15 cellular contexts compared by ENCODE assay signal in genomic region chr4:118811008-118811764, GRCh38. TPM values are rescaled to one million over a fixed set of nuclear protein-coding genes. Genes with fewer than 3 reads are reported as not detected.
DNase-seq lines count a peak whose midpoint lies in the region; ATAC-seq, FAIRE-seq and TF ChIP-seq lines count a peak whose summit lies in the region.
"Had no signal": no experiment of that assay in that cellular context is flagged by ENCODE, and none has a peak within 500 bp of the region (broad histone marks: within the 10 kb centered on the region; RNA-seq: fewer than 3 reads in every experiment).

No MANE protein-coding gene starts in this region.

- intact Hi-C loops in ascending aorta (cut with DNase I) (no loop called here), transverse colon (cut with DNase I; ENCODE audit: low total_unique reads) (no loop called here)

- H3K4me3 ChIP-seq in ascending aorta (no peak overlapping the region), transverse colon (no peak overlapping the region)
- H3K4me3 ChIP-seq: cardiac muscle cell, HAP-1 had no signal

- H3K9me3 ChIP-seq in ascending aorta (no peaks in the 10 kb centered on the region), transverse colon (no peaks in the 10 kb centered on the region)
- H3K9me3 ChIP-seq: HAP-1 had no signal

- no peak for ATAC-seq in HG02571 (IDR thresholded peaks at IDR 0.05; ENCODE audit: unreplicated experiment)

- FAIRE-seq in frontal cortex (lab: Jason Lieb, UNC) = no peak

- TF ChIP-seq POLR2A in transverse colon (IDR thresholded peaks at IDR 0.05) = no peak

- TF ChIP-seq EP300 in transverse colon (IDR thresholded peaks at IDR 0.05; ENCODE audit: low read depth) = no peak

- H3K27ac ChIP-seq in ascending aorta (peak overlapping the region; percentile 51 to 62), transverse colon (peak overlapping the region; percentile 3 to 29 (median 21))
- H3K27ac ChIP-seq: cardiac muscle cell had no signal

- no peaks in the 10 kb centered on the region for H3K27me3 ChIP-seq in ascending aorta
- H3K27me3 ChIP-seq in transverse colon = no peaks in the 10 kb centered on the region
- H3K27me3 ChIP-seq: cardiac muscle cell had no signal

- TF ChIP-seq CTCF in ascending aorta (IDR thresholded peaks at IDR 0.05) = no peak
- TF ChIP-seq CTCF in transverse colon (IDR thresholded peaks at IDR 0.05) = no peak

- peaks cover 59 to 84% of the 10 kb centered on the region in 2 donors for H3K36me3 ChIP-seq in ascending aorta
- peaks cover 0 to 54% (median 11%) of the 10 kb centered on the region in 4 donors for H3K36me3 ChIP-seq in transverse colon

- 77 to 84% methylated on average over 3 of the region's 3 CpGs for WGBS in transverse colon (ENCODE audit: low coverage in 1 of 2), 2 donors

- in situ Hi-C loops in KBM-7 (cut with MboI; ENCODE audit: low pct_unique_long_range_greater_than_20kb, low sequenced_read_pairs) = no loop called here
- in situ Hi-C loops in transverse colon (cut with MboI; ENCODE audit: low pct_ligation_motif_present in 1 of 4, low pct_unique_long_range_greater_than_20kb in 1 of 4, low sequenced_read_pairs in 3 of 4) = no loop called here

- DNase-seq in KBM-7 (peak; percentile 3), ascending aorta (ENCODE audit: low spot score in 2 of 2) (no peak), hepatic stellate cell (ENCODE audit: low spot score) (peak; percentile 43), transverse colon (no peak), SW 1271 (lab: John Stamatoyannopoulos, UW) (no peak), GDM1 (lab: John Stamatoyannopoulos, UW) (no peak), frontal cortex (ENCODE audit: low spot score in 2 of 2) (no peak)
- DNase-seq: activated CD8-positive, alpha-beta memory T cell treated with anti-CD3 and anti-CD28 coated beads, Interleukin-2, amount 50 U/mL, for 48 hours; head of caudate nucleus; mesendoderm; stimulated activated naive CD4-positive, alpha-beta T cell treated with Interleukin-2 at 50 U/mL for 16 hours; T-helper 9 cell had no signal

- H3K4me1 ChIP-seq in ascending aorta = peaks cover 0 to 5% of the 10 kb centered on the region in 2 donors
- H3K4me1 ChIP-seq in transverse colon = no peaks in the 10 kb centered on the region

RNA-seq across cellular contexts. Expression of gene SEC24D, which starts 24.7 kb away (rescaled TPM):
- total RNA-seq in ascending aorta (108 TPM), transverse colon (10 to 100 TPM in 3 of 4 donors, 1 to 10 TPM in 1; 9.7 to 37.9 (median 17.0) TPM), frontal cortex (8.2 TPM)

Comparison
In these comparisons a context has a peak if more than half of its experiments do, and no peak if none do; other contexts are left out.
1. DNase-seq: peak in KBM-7 (single experiment) and hepatic stellate cell (single experiment); none in ascending aorta (0 of 2), transverse colon (single experiment), SW 1271 (0 of 2), GDM1 (single experiment) and frontal cortex (0 of 2).